11 cellular contexts compared by ENCODE assay signal in the genomic region with DNA sequence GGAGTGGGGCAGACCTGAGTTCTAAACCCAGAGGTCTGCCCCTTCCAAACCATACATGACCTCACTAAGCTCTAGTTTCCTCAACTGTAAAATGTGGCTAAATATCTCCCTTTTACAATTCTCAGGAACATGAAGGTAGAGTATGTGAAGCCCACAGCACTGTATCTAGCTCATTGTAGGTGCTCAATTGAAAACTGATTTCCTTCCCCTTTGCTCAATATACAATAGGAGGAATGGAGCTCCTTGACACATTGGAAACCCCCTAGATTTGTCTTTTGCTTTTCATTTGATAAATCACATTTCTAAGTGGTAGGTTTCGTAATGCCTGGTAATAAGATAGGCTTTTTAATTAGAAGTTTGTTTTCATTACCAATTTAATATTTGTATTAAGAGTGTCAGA.
DNase-seq lines count a peak whose midpoint lies in the region; ATAC-seq and TF ChIP-seq lines count a peak whose summit lies in the region.
"Had no signal": no experiment of that assay in that cellular context is flagged by ENCODE, and none has a peak within 500 bp of the region (broad histone marks: within the 10 kb centered on the region; RNA-seq: fewer than 3 reads in every experiment).

No MANE protein-coding gene starts in this region.

- no peak overlapping the region for H3K23ac ChIP-seq in H9 (ENCODE audit: insufficient read length, low read depth, low read length)

- no peak overlapping the region for H2AFZ ChIP-seq in H9 (ENCODE audit: low read length)

- no peak overlapping the region for H2BK15ac ChIP-seq in H9 (ENCODE audit: low read depth, low read length)

- H4K20me1 ChIP-seq in DOHH2 (ENCODE audit: control insufficient read depth, insufficient read depth, low read depth, low read length) (no peaks in the 10 kb centered on the region), H9 (ENCODE audit: control insufficient read depth, insufficient read depth, insufficient read length) (no peaks in the 10 kb centered on the region)

- no peaks in the 10 kb centered on the region for H3K79me1 ChIP-seq in H9 (ENCODE audit: insufficient read depth, low read depth, low read length, poor library complexity, severe bottlenecking)

- peak overlapping the region; percentile 61 for H3K27ac ChIP-seq in DOHH2 (ENCODE audit: low read depth, low read length)
- peak overlapping the region; percentile 55 for H3K27ac ChIP-seq in rectal smooth muscle tissue (ENCODE audit: low read depth, low read length)
- no peak overlapping the region for H3K27ac ChIP-seq in substantia nigra (ENCODE audit: low read depth, low read length, poor library complexity, severe bottlenecking)
- no peak overlapping the region for H3K27ac ChIP-seq in H9 (ENCODE audit: insufficient read length, low read depth, low read length)
- H3K27ac ChIP-seq: cardiac muscle cell, SJSA1 had no signal

- ATAC-seq in GM21717 (IDR thresholded peaks at IDR 0.05; ENCODE audit: unreplicated experiment): peak; percentile 43

- in situ Hi-C loops in GM13977 (cut with MboI; ENCODE audit: low pct_unique_long_range_greater_than_20kb, low sequenced_read_pairs, unreplicated experiment): no loop called here

- H3K4me2 ChIP-seq in DOHH2 (ENCODE audit: low read length) (peak overlapping the region; percentile 37), H9 (ENCODE audit: insufficient read depth, insufficient read length, low read length) (no peak overlapping the region)

- H3K9me2 ChIP-seq in DOHH2 (replicated peaks; ENCODE audit: control insufficient read depth, low read length): no peaks in the 10 kb centered on the region

- no peak overlapping the region for H2BK5ac ChIP-seq in H9 (ENCODE audit: insufficient read length, low read length)

- H3K27me3 Mint-ChIP-seq in activated naive CD8-positive, alpha-beta T cell: no peaks in the 10 kb centered on the region
- H3K27me3 Mint-ChIP-seq in H9 (ENCODE audit: low read depth): peaks cover 6% of the 10 kb centered on the region

- H3T11ph ChIP-seq in H9 (ENCODE audit: low read length): no peak overlapping the region

- H3K56ac ChIP-seq in H9 (ENCODE audit: insufficient read length, low read depth, low read length): no peak overlapping the region

- H3K4ac ChIP-seq in H9 (ENCODE audit: low read depth, low read length): no peak overlapping the region

- H4K8ac ChIP-seq in H9 (replicated peaks; ENCODE audit: insufficient read length, low read depth, low read length): no peak overlapping the region

- H3K14ac ChIP-seq in H9 (ENCODE audit: insufficient read depth, low read length): no peak overlapping the region

- H3K4me1 Mint-ChIP-seq in activated naive CD8-positive, alpha-beta T cell (ENCODE audit: low read depth): peaks cover 79% of the 10 kb centered on the region
- H3K4me1 Mint-ChIP-seq in H9: peaks cover 17 to 18% of the 10 kb centered on the region in 2 experiments

- no peak overlapping the region for H4K5ac ChIP-seq in H9 (ENCODE audit: insufficient read length, low read depth, low read length)

- H3K79me2 ChIP-seq in DOHH2 (ENCODE audit: control insufficient read depth, low read length) (peaks cover 20% of the 10 kb centered on the region), H9 (ENCODE audit: insufficient read depth, low read length) (no peaks in the 10 kb centered on the region)

- DNase-seq in NOMO-1 treated with DMSO at 0.1 percent for 48 hours (lab: John Stamatoyannopoulos, UW; ENCODE audit: unreplicated experiment) (no peak), substantia nigra (lab: John Stamatoyannopoulos, UW) (no peak), GM13977 (ENCODE audit: low spot score) (no peak), H9 (no peak)
- DNase-seq: stimulated activated CD8-positive, alpha-beta memory T cell treated with anti-CD3 and anti-CD28 coated beads, Interleukin-4, amount 100 ng/mL, for 48 hours had no signal

- no peak overlapping the region for H4K91ac ChIP-seq in H9 (ENCODE audit: insufficient read length, low read depth, low read length)

- H3K36me3 Mint-ChIP-seq in activated naive CD8-positive, alpha-beta T cell: peaks cover 64% of the 10 kb centered on the region
- no peaks in the 10 kb centered on the region; a peak in 1 of 7 replicates for H3K36me3 Mint-ChIP-seq in H9 (ENCODE audit: insufficient read depth in 1 of 3, low read depth in 3 of 3)

- H3K4me3 Mint-ChIP-seq in activated naive CD8-positive, alpha-beta T cell: peak overlapping the region; percentile 68
- H3K4me3 Mint-ChIP-seq in H9: no peak overlapping the region

- no peaks in the 10 kb centered on the region for H3K9me3 Mint-ChIP-seq in activated naive CD8-positive, alpha-beta T cell (ENCODE audit: low read depth)
- H3K9me3 Mint-ChIP-seq in H9: no peaks in the 10 kb centered on the region

- peaks cover 84% of the 10 kb centered on the region for H3K36me3 ChIP-seq in DOHH2 (ENCODE audit: control insufficient read depth, low read length)
- no peaks in the 10 kb centered on the region for H3K36me3 ChIP-seq in rectal smooth muscle tissue (ENCODE audit: control insufficient read depth, insufficient read depth, low read length)
- H3K36me3 ChIP-seq: cardiac muscle cell had no signal

- no peak overlapping the region for H3K18ac ChIP-seq in H9 (ENCODE audit: insufficient read length, low read depth, low read length)

- H3K9me3 ChIP-seq in DOHH2 (ENCODE audit: control insufficient read depth, insufficient read depth, low read length) (no peaks in the 10 kb centered on the region), H9 (ENCODE audit: control insufficient read depth, low read depth, low read length) (no peaks in the 10 kb centered on the region)
- H3K9me3 ChIP-seq: SJSA1 had no signal

- H3K27me3 ChIP-seq in DOHH2 (ENCODE audit: control insufficient read depth, low read length): no peaks in the 10 kb centered on the region
- no peaks in the 10 kb centered on the region for H3K27me3 ChIP-seq in rectal smooth muscle tissue (ENCODE audit: control insufficient read depth, insufficient read depth, low read length)
- no peaks in the 10 kb centered on the region for H3K27me3 ChIP-seq in H9 (ENCODE audit: insufficient read depth, low read length)
- H3K27me3 ChIP-seq: cardiac muscle cell, SJSA1 had no signal

- H3K27ac Mint-ChIP-seq in activated naive CD8-positive, alpha-beta T cell: peak overlapping the region; percentile 90
- H3K27ac Mint-ChIP-seq in H9: no peak overlapping the region

- H3F3A ChIP-seq in DOHH2 (ENCODE audit: control insufficient read depth, insufficient read depth): no peaks in the 10 kb centered on the region

- H2AK5ac ChIP-seq in H9 (ENCODE audit: insufficient read length, low read length): no peak overlapping the region

- H2BK12ac ChIP-seq in H9 (ENCODE audit: insufficient read length, low read depth, low read length): no peak overlapping the region

- H3K4me1 ChIP-seq in DOHH2 (ENCODE audit: control insufficient read depth, low read length) (peaks cover 100% of the 10 kb centered on the region), rectal smooth muscle tissue (ENCODE audit: control insufficient read depth, insufficient read depth, low read length) (peaks cover 47% of the 10 kb centered on the region), H9 (ENCODE audit: insufficient read depth, low read length) (peaks cover 4% of the 10 kb centered on the region; the same call in 1 of the 2 replicates)

- no peak overlapping the region for H2BK120ac ChIP-seq in H9 (ENCODE audit: low read depth, low read length, poor library complexity, severe bottlenecking)

- no peaks in the 10 kb centered on the region for H3K23me2 ChIP-seq in H9 (ENCODE audit: insufficient read length, low read depth, low read length, poor library complexity, severe bottlenecking)

- WGBS in H9 (ENCODE audit: extremely low coverage, insufficient read length, low lambda C conversion rate): no CpG with 5 or more reads among the region's 1 CpG

- H3K9ac ChIP-seq in rectal smooth muscle tissue (ENCODE audit: low read length) (no peak overlapping the region), H9 (ENCODE audit: extremely low read depth, insufficient read length, low read length) (no peak overlapping the region)

- no peak overlapping the region for H2BK20ac ChIP-seq in H9 (ENCODE audit: low read depth, low read length, poor library complexity, severe bottlenecking)

- H3K4me3 ChIP-seq in DOHH2 (ENCODE audit: low read length) (peak overlapping the region; percentile 24), rectal smooth muscle tissue (ENCODE audit: low read length) (no peak overlapping the region)
- H3K4me3 ChIP-seq: cardiac muscle cell, SJSA1 had no signal

- TF ChIP-seq CTCF in DOHH2 (IDR thresholded peaks at IDR 0.05; ENCODE audit: low read depth, low read length, poor library complexity, severe bottlenecking) (no peak), GM13977 (IDR thresholded peaks at IDR 0.05; ENCODE audit: extremely low read depth, insufficient read depth, missing control alignments) (no peak), H9 (conservative IDR thresholded peaks at IDR 0.05) (no peak)

Comparison
In these comparisons a context has a peak if more than half of its experiments do, and no peak if none do; other contexts are left out.
1. H3K27ac ChIP-seq: peak in DOHH2 (single experiment) and rectal smooth muscle tissue (single experiment); none in substantia nigra (single experiment) and H9 (single experiment).